Comparison of ENCODE assay signal across 8 cellular contexts in the genomic region with DNA sequence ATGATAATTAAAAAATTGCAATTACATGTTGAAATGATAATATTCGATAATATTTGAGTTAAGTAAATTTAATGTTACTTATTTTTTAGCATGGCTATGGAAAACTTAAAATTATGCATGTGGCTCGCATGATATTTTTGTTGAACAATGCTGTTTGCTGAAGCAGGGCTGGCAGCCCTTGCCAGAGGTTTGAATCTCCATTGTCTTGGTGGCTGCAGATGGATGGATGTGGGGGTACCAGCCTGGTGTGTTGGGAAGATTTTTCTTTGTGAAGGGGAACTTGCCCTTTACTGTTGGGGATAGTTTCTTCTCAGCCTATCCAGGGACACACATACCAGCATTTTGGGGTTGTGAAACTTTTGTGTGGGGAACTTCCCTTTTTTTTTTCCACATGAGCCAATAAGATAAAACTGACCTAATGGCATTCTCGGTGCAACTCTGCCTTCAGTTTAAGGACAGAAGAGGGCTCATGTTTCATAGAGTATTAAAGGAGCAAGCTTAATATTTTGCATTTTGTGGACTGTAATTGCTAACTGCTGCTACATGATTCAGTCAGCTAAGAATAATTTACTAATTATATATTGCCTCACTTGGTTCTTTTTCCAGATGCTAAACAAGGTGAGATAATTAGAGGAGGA. TPM values are rescaled to one million over a fixed set of nuclear protein-coding genes. Genes with fewer than 3 reads are reported as not detected.
DNase-seq lines count a peak whose midpoint lies in the region; ATAC-seq and TF ChIP-seq lines count a peak whose summit lies in the region.

No MANE protein-coding gene starts in this region.

- peaks cover 55% of the 10 kb centered on the region for H3K4me1 Mint-ChIP-seq in activated naive CD8-positive, alpha-beta T cell treated with anti-CD3 and anti-CD28 coated beads for 36 hours

- peaks cover 2% of the 10 kb centered on the region for H3K4me1 ChIP-seq in mesendoderm (ENCODE audit: control insufficient read depth, low read depth, low read length)

- H2BK5ac ChIP-seq in mesendoderm (ENCODE audit: low read length): no peak overlapping the region

- H3K27me3 Mint-ChIP-seq in activated naive CD8-positive, alpha-beta T cell treated with anti-CD3 and anti-CD28 coated beads for 36 hours: no peaks in the 10 kb centered on the region

- ATAC-seq in GM19463 (IDR thresholded peaks at IDR 0.05; ENCODE audit: unreplicated experiment) (peak; percentile 44), HG03521 (IDR thresholded peaks at IDR 0.05; ENCODE audit: unreplicated experiment) (peak; percentile 36)

- no peak overlapping the region for H3K27ac ChIP-seq in mesendoderm (ENCODE audit: low read depth, low read length)

- H3K23ac ChIP-seq in mesendoderm (ENCODE audit: low read length): no peak overlapping the region

- CTCF ChIA-PET in HEK293T (lab: Yijun Ruan, JAX): no interaction called here

- H3K4ac ChIP-seq in mesendoderm (ENCODE audit: low read depth, low read length): no peak overlapping the region

- no peak overlapping the region for H2BK120ac ChIP-seq in mesendoderm (ENCODE audit: low read depth, low read length)

- peaks cover 39% of the 10 kb centered on the region for H3K36me3 Mint-ChIP-seq in activated naive CD8-positive, alpha-beta T cell treated with anti-CD3 and anti-CD28 coated beads for 36 hours

- DNase-seq in EH (ENCODE audit: low read depth): peak; percentile 80
- no peak for DNase-seq in activated naive CD8-positive, alpha-beta T cell treated with anti-CD3 and anti-CD28 coated beads for 36 hours
- no peak for DNase-seq in mesendoderm
- DNase-seq in effector CD4-positive, alpha-beta T cell: no peak
- no peak for DNase-seq in HuH-7.5 (ENCODE audit: low spot score)
- DNase-seq in HEK293T (ENCODE audit: extremely low spot score): no peak

- H3K79me2 ChIP-seq in mesendoderm (ENCODE audit: control insufficient read depth, insufficient read depth, low read length): peaks cover 42% of the 10 kb centered on the region

- no peak overlapping the region for H4K5ac ChIP-seq in mesendoderm (ENCODE audit: low read length)

- H3K56ac ChIP-seq in mesendoderm (ENCODE audit: low read length): peak overlapping the region; percentile 25

- peaks cover 7% of the 10 kb centered on the region for H3K79me1 ChIP-seq in mesendoderm (ENCODE audit: low read length)

- no peak overlapping the region for H3K9ac ChIP-seq in mesendoderm (ENCODE audit: low read length)

- H3K9me3 Mint-ChIP-seq in activated naive CD8-positive, alpha-beta T cell treated with anti-CD3 and anti-CD28 coated beads for 36 hours: no peaks in the 10 kb centered on the region

- peak overlapping the region; percentile 81 for H3K27ac Mint-ChIP-seq in activated naive CD8-positive, alpha-beta T cell treated with anti-CD3 and anti-CD28 coated beads for 36 hours

- H3K4me3 Mint-ChIP-seq in activated naive CD8-positive, alpha-beta T cell treated with anti-CD3 and anti-CD28 coated beads for 36 hours: no peak overlapping the region

- no peak overlapping the region for H4K8ac ChIP-seq in mesendoderm (ENCODE audit: low read depth, low read length)

- no peak overlapping the region for H2BK15ac ChIP-seq in mesendoderm (replicated peaks; ENCODE audit: low read depth)

- WGBS in mesendoderm (ENCODE audit: extremely low coverage, insufficient coverage, low lambda C conversion rate): 100% methylated on average over 2 of the region's 3 CpGs

- no peak overlapping the region for H3K18ac ChIP-seq in mesendoderm (ENCODE audit: low read length)

- H3K4me2 ChIP-seq in mesendoderm (ENCODE audit: low read length): no peak overlapping the region

- no peak overlapping the region for H3K4me3 ChIP-seq in mesendoderm (ENCODE audit: low read length)

- H2AK5ac ChIP-seq in mesendoderm (ENCODE audit: low read length): no peak overlapping the region

- no peaks in the 10 kb centered on the region for H3K27me3 ChIP-seq in mesendoderm (ENCODE audit: insufficient read depth, low read length, poor library complexity)

- H3K36me3 ChIP-seq in mesendoderm (ENCODE audit: control insufficient read depth, insufficient read depth, low read length): no peaks in the 10 kb centered on the region

- POLR2A ChIA-PET in HEK293T (lab: Yijun Ruan, JAX): no interaction called here

TF ChIP-seq in HEK293T, 16 proteins besides CTCF, POLR2A, EP300 and RAD21:
- TF ChIP-seq TARDBP (IDR thresholded peaks at IDR 0.05): no peak
- no peak for TF ChIP-seq ZNF384 (IDR thresholded peaks at IDR 0.05)
- TF ChIP-seq NFRKB (IDR thresholded peaks at IDR 0.05): no peak
- no peak for TF ChIP-seq L3MBTL2 (conservative IDR thresholded peaks at IDR 0.05)
- no peak for TF ChIP-seq CTBP1 (IDR thresholded peaks at IDR 0.05; ENCODE audit: borderline replicate concordance)
- no peak for TF ChIP-seq SUZ12 (IDR thresholded peaks at IDR 0.05)
- no peak for TF ChIP-seq FOXA1 (IDR thresholded peaks at IDR 0.05)
- TF ChIP-seq SP1 (IDR thresholded peaks at IDR 0.05): no peak
- no peak for TF ChIP-seq HDGF (IDR thresholded peaks at IDR 0.05; ENCODE audit: borderline replicate concordance)
- no peak for TF ChIP-seq FOXK2 (IDR thresholded peaks at IDR 0.05)
- TF ChIP-seq, protein P1, sequence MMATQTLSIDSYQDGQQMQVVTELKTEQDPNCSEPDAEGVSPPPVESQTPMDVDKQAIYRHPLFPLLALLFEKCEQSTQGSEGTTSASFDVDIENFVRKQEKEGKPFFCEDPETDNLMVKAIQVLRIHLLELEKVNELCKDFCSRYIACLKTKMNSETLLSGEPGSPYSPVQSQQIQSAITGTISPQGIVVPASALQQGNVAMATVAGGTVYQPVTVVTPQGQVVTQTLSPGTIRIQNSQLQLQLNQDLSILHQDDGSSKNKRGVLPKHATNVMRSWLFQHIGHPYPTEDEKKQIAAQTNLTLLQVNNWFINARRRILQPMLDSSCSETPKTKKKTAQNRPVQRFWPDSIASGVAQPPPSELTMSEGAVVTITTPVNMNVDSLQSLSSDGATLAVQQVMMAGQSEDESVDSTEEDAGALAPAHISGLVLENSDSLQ (IDR thresholded peaks at IDR 0.05): no peak

RNA-seq across cellular contexts. Expression of a gene that starts 8.8 kb away (rescaled TPM):
- 10 to 100 TPM; 48.0 to 51.0 TPM for total RNA-seq in activated naive CD8-positive, alpha-beta T cell treated with anti-CD3 and anti-CD28 coated beads for 36 hours
- polyA plus RNA-seq in mesendoderm (2013, experiment 1 of 2): 25.6 TPM
- 25.2 TPM for polyA plus RNA-seq in mesendoderm (2013, experiment 2 of 2)
